25 cellular contexts compared by ENCODE assay signal in genomic region chr3:85228966-85229365, GRCh38.
"Had no signal": no experiment of that assay in that cellular context is flagged by ENCODE, and none has a peak within 500 bp of the region (broad histone marks: within the 10 kb centered on the region; RNA-seq: fewer than 3 reads in every experiment).

No MANE protein-coding gene starts in this region.

- DNase-seq: Kasumi-1, MV-4-11, NCI-H1048, NCI-H1105, NCI-H1417, NCI-H1436 treated with DMSO at 0.1 percent for 48 hours, NCI-H1694, NCI-H1930, NCI-H2081, NCI-H2171, NCI-H226, NCI-H446, NCI-H510A, NCI-H524 treated with DMSO at 0.1 percent for 48 hours, NCI-H69, NCI-H774, Right ventricle myocardium superior, RPMI8226, SIG-M5 had no signal

- H3K4me3 ChIP-seq: K562, SJSA1, SK-N-MC had no signal

- H3K4me1 ChIP-seq: SJSA1 had no signal

- H3K4me1 Mint-ChIP-seq: IgD-negative memory B cell had no signal

- H3K27ac ChIP-seq: HL-60, KMS-11, SJSA1, SK-N-MC had no signal

- H3K9ac ChIP-seq: KMS-11 had no signal

- ATAC-seq: K562 had no signal

- H3K27me3 Mint-ChIP-seq: IgD-negative memory B cell had no signal

- H3K4me2 ChIP-seq: KMS-11 had no signal

- H3K4me3 Mint-ChIP-seq: IgD-negative memory B cell had no signal

- H3K27ac Mint-ChIP-seq: IgD-negative memory B cell had no signal

- H3K27me3 ChIP-seq: SJSA1 had no signal

- H3K36me3 ChIP-seq: SJSA1 had no signal

- H3K9me3 ChIP-seq: SJSA1 had no signal

- H3K36me3 Mint-ChIP-seq: IgD-negative memory B cell had no signal
